ENCODE assay signal across 8 cellular contexts in the genomic region with DNA sequence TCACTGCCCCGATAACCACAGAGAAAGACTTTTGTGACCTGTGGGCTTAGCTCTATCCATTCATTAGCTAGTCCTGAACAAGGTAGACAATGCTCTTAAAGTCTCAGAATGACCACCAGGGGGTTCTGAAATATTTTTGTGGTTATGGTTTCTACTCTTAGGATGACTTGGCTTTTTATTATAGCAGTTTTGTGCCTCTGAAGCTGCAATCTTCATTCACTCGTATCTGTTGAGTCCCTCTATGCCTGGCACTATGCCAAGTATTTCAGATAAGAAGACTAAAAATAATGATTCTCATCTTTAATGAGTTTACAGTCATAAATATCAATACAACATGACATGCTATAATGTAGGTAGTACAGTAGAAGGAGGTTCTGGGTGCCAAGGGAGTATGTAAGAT.
DNase-seq lines count a peak whose midpoint lies in the region; ATAC-seq and TF ChIP-seq lines count a peak whose summit lies in the region.

No MANE protein-coding gene starts in this region.

- H3K36me3 Mint-ChIP-seq in Calu3 (ENCODE audit: insufficient read depth, unreplicated experiment): no peaks in the 10 kb centered on the region

- no TSS peak for BruUV-seq in Calu3 (replicated peaks; lab: Mats Ljungman, UMichigan)

- ATAC-seq in GM19351 (IDR thresholded peaks at IDR 0.05; ENCODE audit: unreplicated experiment): peak; percentile 98
- peak; percentile 97 for ATAC-seq in HG03135 (IDR thresholded peaks at IDR 0.05; ENCODE audit: unreplicated experiment)

- no peaks in the 10 kb centered on the region for H3K4me1 Mint-ChIP-seq in Calu3 (ENCODE audit: low read depth, unreplicated experiment)

- POLR2A ChIA-PET in RWPE1 (lab: Yijun Ruan, JAX; ENCODE audit: low non-redundant PET): no interaction called here

- H3K9me3 Mint-ChIP-seq in Calu3 (ENCODE audit: low read depth, unreplicated experiment): no peaks in the 10 kb centered on the region

- H3K27ac ChIP-seq in RWPE1: no peak overlapping the region

- DNase-seq in Calu3 (no peak), SK-MEL-5 (ENCODE audit: low read depth, low spot score) (peak; percentile 48), dedifferentiated amniotic fluid mesenchymal stem cell (ENCODE audit: extremely low spot score) (no peak), RWPE1 (ENCODE audit: low spot score) (no peak), HK-2 (ENCODE audit: unreplicated experiment) (no peak)
- DNase-seq in activated CD8-positive, alpha-beta memory T cell treated with anti-CD3 and anti-CD28 coated beads, Interleukin-2, amount 50 U/mL, for 4 hours: no peak

- intact Hi-C loops in Calu3 (cut with micrococcal nuclease; ENCODE audit: unreplicated experiment): no loop called here

- no peak overlapping the region for H3K27ac Mint-ChIP-seq in Calu3 (ENCODE audit: unreplicated experiment)

- in situ Hi-C loops in SK-MEL-5 (cut with HindIII; ENCODE audit: low pct_unique_long_range_greater_than_20kb, low sequenced_read_pairs): no loop called here

- CTCF ChIA-PET in Calu3 (lab: Charles Lee): interaction anchor here (1.1 kb wide), 1 partner anchor 123 kb away, joined by 3 read pairs; no protein-coding TSS in a partner anchor
- CTCF ChIA-PET in RWPE1 (lab: Yijun Ruan, JAX): no interaction called here

- no peaks in the 10 kb centered on the region for H3K27me3 Mint-ChIP-seq in Calu3 (ENCODE audit: unreplicated experiment)

- TF ChIP-seq CTCF in Calu3 (IDR thresholded peaks at IDR 0.05; ENCODE audit: unreplicated experiment) (peak; percentile 62), RWPE1 (conservative IDR thresholded peaks at IDR 0.05; ENCODE audit: low read depth) (no peak)

- H3K4me3 Mint-ChIP-seq in Calu3 (ENCODE audit: low read depth, unreplicated experiment): no peak overlapping the region
